1 cellular context compared by ENCODE assay signal in genomic region chr10:101080933-101081546, GRCh38.
A peak's percentile ranks its signal among the peaks of the same experiment; 100 is the strongest.
TF ChIP-seq lines count a peak whose summit lies in the region.

No MANE protein-coding gene starts in this region.

TF ChIP-seq in A549, 52 proteins besides CTCF, POLR2A, EP300 and RAD21 (continued from another document):
- peak; percentile 96 for TF ChIP-seq REST (IDR thresholded peaks at IDR 0.05)
- no peak for TF ChIP-seq GATA3 (IDR thresholded peaks at IDR 0.05; ENCODE audit: borderline replicate concordance)
- no peak for TF ChIP-seq ATOH8 (CRISPR knock-in tag; IDR thresholded peaks at IDR 0.05; ENCODE audit: low read depth)
- TF ChIP-seq ESRRA (IDR thresholded peaks at IDR 0.05; ENCODE audit: borderline replicate concordance, low read length): no peak
- no peak for TF ChIP-seq ZSCAN20 (CRISPR knock-in tag; IDR thresholded peaks at IDR 0.05)
